ENCODE assay signal across 10 cellular contexts in genomic region chr17:62964506-62964905, GRCh38.
"Had no signal": no experiment of that assay in that cellular context is flagged by ENCODE, and none has a peak within 500 bp of the region (broad histone marks: within the 10 kb centered on the region; RNA-seq: fewer than 3 reads in every experiment).

No MANE protein-coding gene starts in this region.

- H3K9me3 Mint-ChIP-seq: activated naive CD4-positive, alpha-beta T cell treated with anti-CD3 and anti-CD28 coated beads, Interleukin-2, amount 10 ng/mL, durations not matched to agents 7 days and 5 days; stimulated activated naive CD8-positive, alpha-beta T cell treated with anti-CD3 and anti-CD28 coated beads, Interleukin-15, amount 100 ng/mL, for 72 hours had no signal

- H3K27ac Mint-ChIP-seq: activated naive CD4-positive, alpha-beta T cell treated with anti-CD3 and anti-CD28 coated beads, Interleukin-2, amount 10 ng/mL, durations not matched to agents 7 days and 5 days had no signal

- H3K27me3 ChIP-seq: colonic mucosa, right lobe of liver, testis had no signal

- H3K4me3 ChIP-seq: colonic mucosa, lower lobe of right lung, right lobe of liver had no signal

- ATAC-seq: left colon, lower lobe of right lung, right lobe of liver had no signal

- H3K27ac ChIP-seq: psoas muscle, right lobe of liver had no signal

- H3K36me3 Mint-ChIP-seq: activated naive CD4-positive, alpha-beta T cell treated with anti-CD3 and anti-CD28 coated beads, Interleukin-2, amount 10 ng/mL, durations not matched to agents 7 days and 5 days had no signal

- DNase-seq: activated CD4-positive, alpha-beta T cell treated with anti-CD3 and anti-CD28 coated beads, Interleukin-2, amount 50 U/mL, for 1 hour; activated naive CD4-positive, alpha-beta T cell treated with anti-CD3 and anti-CD28 coated beads, Interleukin-2, amount 10 ng/mL, durations not matched to agents 7 days and 5 days; colonic mucosa; left colon; lower lobe of right lung; psoas muscle; right lobe of liver; stimulated activated naive CD8-positive, alpha-beta T cell treated with anti-CD3 and anti-CD28 coated beads, Interleukin-15, amount 100 ng/mL, for 72 hours; SW 1271; testis had no signal

- H3K9me3 ChIP-seq: colonic mucosa, lower lobe of right lung, psoas muscle, right lobe of liver, testis had no signal

- H3K36me3 ChIP-seq: colonic mucosa, lower lobe of right lung, right lobe of liver had no signal
